In the genomic region with DNA sequence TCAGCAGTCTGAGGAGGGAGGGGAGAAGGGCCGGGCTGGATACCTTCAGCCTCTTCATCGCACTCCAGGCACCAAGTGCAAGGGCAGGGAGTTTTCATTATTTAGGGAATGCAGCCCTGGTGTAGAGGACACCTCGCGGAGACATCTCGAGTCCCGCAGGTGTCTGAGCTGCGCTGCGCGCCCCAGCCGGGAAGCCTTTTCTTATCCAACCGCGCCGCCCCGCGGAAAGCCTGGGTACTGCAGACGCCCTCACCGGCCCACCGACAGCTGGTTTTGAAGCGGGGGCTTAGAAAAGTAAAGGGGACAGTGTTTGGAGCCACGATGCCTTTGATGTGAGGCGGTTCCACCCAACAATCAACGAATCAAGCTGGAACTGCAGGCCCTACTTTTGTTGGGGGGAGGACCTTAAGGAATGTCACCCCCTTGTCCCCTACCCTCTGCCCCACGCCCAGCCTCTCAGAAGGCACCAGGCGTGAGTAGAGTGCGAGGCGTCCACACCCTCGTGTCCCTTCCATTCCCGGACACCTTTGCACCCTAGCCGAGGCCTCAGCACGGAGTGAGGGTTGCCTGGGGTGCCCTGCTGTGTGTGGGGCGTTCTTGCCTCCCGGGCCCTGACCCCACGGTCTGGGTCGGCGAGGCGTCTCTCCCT, we compare ENCODE assay signal across 9 cellular contexts. TPM values are rescaled to one million over a fixed set of nuclear protein-coding genes. Genes with fewer than 3 reads are reported as not detected.
DNase-seq lines count a peak whose midpoint lies in the region; ATAC-seq, FAIRE-seq and TF ChIP-seq lines count a peak whose summit lies in the region.
"Had no signal": no experiment of that assay in that cellular context is flagged by ENCODE, and none has a peak within 500 bp of the region (broad histone marks: within the 10 kb centered on the region; RNA-seq: fewer than 3 reads in every experiment).

No MANE protein-coding gene starts in this region.

- H3K9ac ChIP-seq in HUES48 (ENCODE audit: low read depth, low read length) = no peak overlapping the region

- peak; percentile 67 for ATAC-seq in SK-N-SH treated with all-trans-retinoic acid at 6 μM for 48 hours
- peak; percentile 45 to 60 for ATAC-seq in activated naive CD4-positive, alpha-beta T cell treated with anti-CD3 and anti-CD28 coated beads, Interleukin-2, amount 50 U/mL, for 72 hours
- no peak for ATAC-seq in HG03520 (IDR thresholded peaks at IDR 0.05; ENCODE audit: unreplicated experiment)

- under 1% methylated on average over 36 of the region's 36 CpGs for WGBS in prostate gland

- intact Hi-C loops in prostate gland (cut with DNase I) = loop anchor here (2.0 to 10.0 kb wide), 3 partner anchors 268 to 670 kb away; no protein-coding TSS in a partner anchor

- H3K36me3 ChIP-seq in HUES48 (ENCODE audit: control insufficient read depth, insufficient read depth, low read length) (no peaks in the 10 kb centered on the region), cardiac muscle cell (no peaks in the 10 kb centered on the region), prostate gland (no peaks in the 10 kb centered on the region)

- H3K9me3 Mint-ChIP-seq in activated naive CD4-positive, alpha-beta T cell treated with anti-CD3 and anti-CD28 coated beads, Interleukin-2, amount 50 U/mL, for 72 hours = no peaks in the 10 kb centered on the region

- no peak overlapping the region for H3K27ac Mint-ChIP-seq in activated naive CD4-positive, alpha-beta T cell treated with anti-CD3 and anti-CD28 coated beads, Interleukin-2, amount 50 U/mL, for 72 hours

- TF ChIP-seq CTCF in cardiac muscle cell (IDR thresholded peaks at IDR 0.05; ENCODE audit: low read depth, low read length) (peak; percentile 98), prostate gland (IDR thresholded peaks at IDR 0.05) (peak; percentile 91 to 94 (median 92))

- H3K4me1 ChIP-seq in HUES48 (ENCODE audit: control insufficient read depth, insufficient read depth, low read length) (peaks cover 25% of the 10 kb centered on the region), cardiac muscle cell (ENCODE audit: low read depth) (no peaks in the 10 kb centered on the region), prostate gland (replicated peaks) (peaks cover 12% of the 10 kb centered on the region)

- H3K4me3 ChIP-seq in GM08714 (ENCODE audit: low read length) (peak overlapping the region; percentile 50; the same call in 1 of the 2 replicates), HUES48 (ENCODE audit: low read depth, low read length) (peak overlapping the region; percentile 57), cardiac muscle cell (peak overlapping the region; percentile 31), prostate gland (peak overlapping the region; percentile 10 to 21)

- peaks cover 75% of the 10 kb centered on the region for H3K27me3 ChIP-seq in HUES48 (ENCODE audit: control insufficient read depth, insufficient read depth, low read length)
- peaks cover 91% of the 10 kb centered on the region for H3K27me3 ChIP-seq in cardiac muscle cell
- H3K27me3 ChIP-seq in prostate gland (replicated peaks; ENCODE audit: insufficient read depth) = peaks cover 31% of the 10 kb centered on the region

- no peaks in the 10 kb centered on the region for H3K9me3 ChIP-seq in HUES48 (ENCODE audit: control insufficient read depth, insufficient read depth, low read length)
- no peaks in the 10 kb centered on the region for H3K9me3 ChIP-seq in cardiac muscle cell (ENCODE audit: low read depth)
- no peaks in the 10 kb centered on the region for H3K9me3 ChIP-seq in prostate gland

- no peak for FAIRE-seq in urothelium cell line (lab: Jason Lieb, UNC)

- DNase-seq in activated naive CD4-positive, alpha-beta T cell treated with anti-CD3 and anti-CD28 coated beads, Interleukin-2, amount 50 U/mL, for 72 hours (ENCODE audit: low spot score in 2 of 2) = peak; percentile 74 to 95
- DNase-seq in cardiac muscle cell (ENCODE audit: low read depth in 1 of 2, low spot score in 1 of 2) = peak; percentile 51 to 84
- DNase-seq in prostate gland (ENCODE audit: low spot score) = peak; percentile 38
- DNase-seq in urothelium cell line (ENCODE audit: low spot score) = peak; percentile 62

- no peaks in the 10 kb centered on the region for H3K36me3 Mint-ChIP-seq in activated naive CD4-positive, alpha-beta T cell treated with anti-CD3 and anti-CD28 coated beads, Interleukin-2, amount 50 U/mL, for 72 hours

- TF ChIP-seq POLR2A in prostate gland (IDR thresholded peaks at IDR 0.05) = no peak

- H3K27ac ChIP-seq in HUES48 (ENCODE audit: low read depth, low read length) (no peak overlapping the region), cardiac muscle cell (no peak overlapping the region), prostate gland (no peak overlapping the region)

TF ChIP-seq in SK-N-SH treated with all-trans-retinoic acid at 6 μM for 48 hours, 23 proteins besides CTCF, POLR2A, EP300 and RAD21:
- TF ChIP-seq ESRRG (CRISPR knock-in tag; IDR thresholded peaks at IDR 0.05) = no peak
- TF ChIP-seq SNAI2 (CRISPR knock-in tag; IDR thresholded peaks at IDR 0.05) = no peak

RNA-seq across cellular contexts. Expression of a gene that starts 8.6 kb away (rescaled TPM):
- total RNA-seq in activated naive CD4-positive, alpha-beta T cell treated with anti-CD3 and anti-CD28 coated beads, Interleukin-2, amount 50 U/mL, for 72 hours = not detected
- total RNA-seq in cardiac muscle cell (not detected in 2 replicates), prostate gland (under 1 TPM in 1 of 2 donors, not detected in 1; 0.14 TPM)
- not detected in 2 replicates for polyA plus RNA-seq in cardiac muscle cell
- total RNA-seq: lower leg skin had no signal
